In genomic region chr2:9220201-9220600, GRCh38 we compare ENCODE assay signal across 23 cellular contexts.
"Had no signal": no experiment of that assay in that cellular context is flagged by ENCODE, and none has a peak within 500 bp of the region (broad histone marks: within the 10 kb centered on the region; RNA-seq: fewer than 3 reads in every experiment).

No MANE protein-coding gene starts in this region.

- H3K9me3 ChIP-seq: testis had no signal

- H3K4me3 ChIP-seq: heart right ventricle, spleen, testis had no signal

- H3K27me3 Mint-ChIP-seq: brain had no signal

- H3K9me3 Mint-ChIP-seq: activated naive CD4-positive, alpha-beta T cell treated with anti-CD3 and anti-CD28 coated beads, Interleukin-2, amount 50 U/mL, for 72 hours had no signal

- H3K4me1 ChIP-seq: spleen, testis had no signal

- H3K36me3 ChIP-seq: heart right ventricle, spleen had no signal

- H3K36me3 Mint-ChIP-seq: activated naive CD4-positive, alpha-beta T cell treated with anti-CD3 and anti-CD28 coated beads, Interleukin-2, amount 50 U/mL, for 72 hours had no signal

- H3K27ac ChIP-seq: heart right ventricle, spleen, testis had no signal

- H3K27ac Mint-ChIP-seq: activated naive CD4-positive, alpha-beta T cell treated with anti-CD3 and anti-CD28 coated beads, Interleukin-2, amount 50 U/mL, for 72 hours; brain; naive thymus-derived CD4-positive, alpha-beta T cell had no signal

- DNase-seq: activated CD4-positive, alpha-beta T cell treated with anti-CD3 and anti-CD28 coated beads for 1 hour; activated CD4-positive, alpha-beta T cell treated with anti-CD3 and anti-CD28 coated beads, Interleukin-2, amount 50 U/mL, for 1 hour; activated T-cell treated with anti-CD3 and anti-CD28 coated beads, Interleukin-2, amount 50 U/mL, for 1 hour; aorta; dermis blood vessel endothelial cell; effector CD8-positive, alpha-beta T cell; erythroblast; foreskin fibroblast; heart right ventricle; islet precursor cell; left cardiac atrium; naive thymus-derived CD4-positive, alpha-beta T cell; occipital lobe; retina; spleen; stimulated activated CD4-positive, alpha-beta T cell treated with anti-CD3 and anti-CD28 coated beads, Interleukin-4, amount 100 ng/mL, for 1 hour; stimulated activated naive CD4-positive, alpha-beta T cell; T-helper 9 cell; testis; trophoblast cell had no signal

- H3K27me3 ChIP-seq: heart right ventricle, testis had no signal

- ATAC-seq: activated naive CD4-positive, alpha-beta T cell treated with anti-CD3 and anti-CD28 coated beads, Interleukin-2, amount 50 U/mL, for 72 hours; heart right ventricle; left cardiac atrium; naive thymus-derived CD4-positive, alpha-beta T cell had no signal

- H3K4me3 Mint-ChIP-seq: brain; naive thymus-derived CD4-positive, alpha-beta T cell; neural crest cell had no signal
